ENCODE assay signal across 1 cellular context in the genomic region with DNA sequence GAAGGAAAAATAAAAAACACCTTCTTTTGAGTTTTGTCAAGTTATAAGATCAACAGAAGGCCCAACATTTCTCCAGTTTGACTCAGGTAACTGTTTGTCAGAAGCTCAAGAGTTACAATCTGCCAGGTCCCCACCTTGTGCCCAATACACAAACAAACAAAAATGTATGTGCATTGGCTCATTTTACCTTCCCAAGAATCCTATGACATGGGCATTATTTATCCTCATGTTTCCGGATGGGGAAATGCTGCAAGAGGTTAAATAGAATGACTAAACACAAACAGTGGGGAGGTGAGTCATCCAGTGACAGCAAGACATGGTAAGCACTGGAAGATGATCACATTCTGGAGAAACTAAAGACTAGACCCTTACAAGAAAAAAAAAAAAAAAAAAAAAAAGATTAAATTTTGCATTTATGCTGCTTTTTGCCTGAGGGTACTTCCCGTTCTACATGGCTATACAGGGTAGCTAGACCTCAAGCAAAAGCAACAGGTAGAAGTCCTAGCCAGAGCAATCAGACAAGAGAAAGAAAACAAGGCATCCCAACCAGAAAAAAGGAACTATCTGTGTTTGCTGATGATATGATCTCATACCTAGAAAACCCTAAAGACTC.
TF ChIP-seq lines count a peak whose summit lies in the region.

No MANE protein-coding gene starts in this region.

TF ChIP-seq in IMR-90, 13 proteins besides CTCF, POLR2A, EP300 and RAD21:
- TF ChIP-seq, protein P1, sequence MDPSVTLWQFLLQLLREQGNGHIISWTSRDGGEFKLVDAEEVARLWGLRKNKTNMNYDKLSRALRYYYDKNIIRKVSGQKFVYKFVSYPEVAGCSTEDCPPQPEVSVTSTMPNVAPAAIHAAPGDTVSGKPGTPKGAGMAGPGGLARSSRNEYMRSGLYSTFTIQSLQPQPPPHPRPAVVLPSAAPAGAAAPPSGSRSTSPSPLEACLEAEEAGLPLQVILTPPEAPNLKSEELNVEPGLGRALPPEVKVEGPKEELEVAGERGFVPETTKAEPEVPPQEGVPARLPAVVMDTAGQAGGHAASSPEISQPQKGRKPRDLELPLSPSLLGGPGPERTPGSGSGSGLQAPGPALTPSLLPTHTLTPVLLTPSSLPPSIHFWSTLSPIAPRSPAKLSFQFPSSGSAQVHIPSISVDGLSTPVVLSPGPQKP (IDR thresholded peaks at IDR 0.05; ENCODE audit: borderline replicate concordance, low read depth, low read length): no peak
- no peak for TF ChIP-seq CHD1 (IDR thresholded peaks at IDR 0.05; ENCODE audit: low read depth, low read length)
- TF ChIP-seq CEBPB (IDR thresholded peaks at IDR 0.05; ENCODE audit: low read depth, low read length): peak; percentile 95
- TF ChIP-seq SMC3 (IDR thresholded peaks at IDR 0.05; ENCODE audit: low read depth, low read length): no peak
- peak; percentile 98 for TF ChIP-seq FOS (IDR thresholded peaks at IDR 0.05; ENCODE audit: low read depth, low read length)
- TF ChIP-seq NFE2L2 (IDR thresholded peaks at IDR 0.05; ENCODE audit: low read depth, low read length): peak; percentile 72; the same call in 1 of the 2 replicates
- TF ChIP-seq MAFK (IDR thresholded peaks at IDR 0.05; ENCODE audit: low read depth, low read length): peak; percentile 18; the same call in 1 of the 2 replicates
- no peak; the same call in 1 of the 2 replicates for TF ChIP-seq BHLHE40 (IDR thresholded peaks at IDR 0.05; ENCODE audit: low read depth, low read length)
- TF ChIP-seq RCOR1 (IDR thresholded peaks at IDR 0.05; ENCODE audit: insufficient replicate concordance, low read length): no peak
- TF ChIP-seq, protein P2, sequence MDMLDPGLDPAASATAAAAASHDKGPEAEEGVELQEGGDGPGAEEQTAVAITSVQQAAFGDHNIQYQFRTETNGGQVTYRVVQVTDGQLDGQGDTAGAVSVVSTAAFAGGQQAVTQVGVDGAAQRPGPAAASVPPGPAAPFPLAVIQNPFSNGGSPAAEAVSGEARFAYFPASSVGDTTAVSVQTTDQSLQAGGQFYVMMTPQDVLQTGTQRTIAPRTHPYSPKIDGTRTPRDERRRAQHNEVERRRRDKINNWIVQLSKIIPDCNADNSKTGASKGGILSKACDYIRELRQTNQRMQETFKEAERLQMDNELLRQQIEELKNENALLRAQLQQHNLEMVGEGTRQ (IDR thresholded peaks at IDR 0.05; ENCODE audit: low read depth, low read length): no peak
- TF ChIP-seq MAZ (IDR thresholded peaks at IDR 0.05; ENCODE audit: borderline replicate concordance, low read depth, low read length): no peak
- no peak for TF ChIP-seq RFX5 (IDR thresholded peaks at IDR 0.05; ENCODE audit: low read depth, low read length)
- no peak for TF ChIP-seq MXI1 (IDR thresholded peaks at IDR 0.05; ENCODE audit: borderline replicate concordance, low read depth, low read length)
